In genomic region chr12:46609671-46610070, GRCh38 we compare ENCODE assay signal across 17 cellular contexts.
DNase-seq lines count a peak whose midpoint lies in the region; ATAC-seq and TF ChIP-seq lines count a peak whose summit lies in the region.
"Had no signal": no experiment of that assay in that cellular context is flagged by ENCODE, and none has a peak within 500 bp of the region (broad histone marks: within the 10 kb centered on the region; RNA-seq: fewer than 3 reads in every experiment).

No MANE protein-coding gene starts in this region.

- peaks cover 21% of the 10 kb centered on the region for H3K36me3 Mint-ChIP-seq in CD4-positive, alpha-beta T cell (ENCODE audit: low read depth)
- H3K36me3 Mint-ChIP-seq in CD8-positive, alpha-beta memory T cell, result peaks cover 0 to 45% (median 4%) of the 10 kb centered on the region in 3 donors
- peaks cover under 1% of the 10 kb centered on the region for H3K36me3 Mint-ChIP-seq in activated CD8-positive, alpha-beta T cell treated with anti-CD3 and anti-CD28 coated beads for 36 hours (ENCODE audit: low read depth)
- H3K36me3 Mint-ChIP-seq in naive thymus-derived CD4-positive, alpha-beta T cell, result peaks cover 19 to 59% (median 20%) of the 10 kb centered on the region in 5 donors
- peaks cover 7% of the 10 kb centered on the region for H3K36me3 Mint-ChIP-seq in endothelial cell (ENCODE audit: low read depth, unreplicated experiment)
- H3K36me3 Mint-ChIP-seq: brain had no signal

- peak overlapping the region; percentile 38 for H3K4me3 Mint-ChIP-seq in CD4-positive, alpha-beta T cell
- H3K4me3 Mint-ChIP-seq in CD8-positive, alpha-beta memory T cell, result peak overlapping the region in 6 of 7 donors; percentile 38 to 74 (median 68)
- H3K4me3 Mint-ChIP-seq in activated CD8-positive, alpha-beta T cell treated with anti-CD3 and anti-CD28 coated beads for 36 hours, result no peak overlapping the region
- peak overlapping the region; percentile 66 to 82 (median 74) for H3K4me3 Mint-ChIP-seq in naive thymus-derived CD4-positive, alpha-beta T cell
- no peak overlapping the region for H3K4me3 Mint-ChIP-seq in endothelial cell (ENCODE audit: unreplicated experiment)
- H3K4me3 Mint-ChIP-seq: brain, neural crest cell had no signal

- H3K27me3 Mint-ChIP-seq in CD4-positive, alpha-beta T cell, result no peaks in the 10 kb centered on the region
- peaks cover 0 to 5% of the 10 kb centered on the region in 2 donors for H3K27me3 Mint-ChIP-seq in CD8-positive, alpha-beta memory T cell
- H3K27me3 Mint-ChIP-seq in activated CD8-positive, alpha-beta T cell treated with anti-CD3 and anti-CD28 coated beads for 36 hours, result no peaks in the 10 kb centered on the region
- no peaks in the 10 kb centered on the region for H3K27me3 Mint-ChIP-seq in naive thymus-derived CD4-positive, alpha-beta T cell
- H3K27me3 Mint-ChIP-seq in endothelial cell (ENCODE audit: unreplicated experiment), result peaks cover 1% of the 10 kb centered on the region

- H3K27ac ChIP-seq in CD4-positive, alpha-beta T cell (ENCODE audit: low read depth, low read length), result no peak overlapping the region
- H3K27ac ChIP-seq in CD8-positive, alpha-beta memory T cell (ENCODE audit: low read depth, low read length), result no peak overlapping the region
- no peak overlapping the region for H3K27ac ChIP-seq in naive thymus-derived CD4-positive, alpha-beta T cell (ENCODE audit: low read depth, low read length)
- H3K27ac ChIP-seq: foreskin keratinocyte had no signal

- DNase-seq in CD4-positive, alpha-beta T cell, result no peak
- DNase-seq in CD8-positive, alpha-beta memory T cell, result no peak
- no peak for DNase-seq in activated CD8-positive, alpha-beta T cell treated with anti-CD3 and anti-CD28 coated beads for 36 hours
- DNase-seq in naive thymus-derived CD4-positive, alpha-beta T cell, result no peak
- DNase-seq in NCI-H1436 (lab: John Stamatoyannopoulos, UW), result no peak
- DNase-seq in endothelial cell (ENCODE audit: low spot score), result no peak
- no peak for DNase-seq in hepatic stellate cell (ENCODE audit: low spot score)
- DNase-seq: foreskin keratinocyte, GDM1, NCI-H1436 treated with DMSO at 0.1 percent for 48 hours, Peyer's patch, spleen had no signal

- peaks cover 4% of the 10 kb centered on the region for H3K9me3 Mint-ChIP-seq in CD4-positive, alpha-beta T cell
- H3K9me3 Mint-ChIP-seq in CD8-positive, alpha-beta memory T cell, result peaks cover 0 to 3% (median 0%) of the 10 kb centered on the region in 5 donors
- H3K9me3 Mint-ChIP-seq in activated CD8-positive, alpha-beta T cell treated with anti-CD3 and anti-CD28 coated beads for 36 hours, result peaks cover 1% of the 10 kb centered on the region
- peaks cover under 1 to 33% (median 5%) of the 10 kb centered on the region in 11 donors for H3K9me3 Mint-ChIP-seq in naive thymus-derived CD4-positive, alpha-beta T cell
- H3K9me3 Mint-ChIP-seq in endothelial cell (ENCODE audit: unreplicated experiment), result peaks cover 2% of the 10 kb centered on the region
- H3K9me3 Mint-ChIP-seq: brain had no signal

- peak overlapping the region; percentile 12 for H3K4me3 ChIP-seq in CD8-positive, alpha-beta memory T cell (ENCODE audit: low read length)
- peak overlapping the region; percentile 4 for H3K4me3 ChIP-seq in naive thymus-derived CD4-positive, alpha-beta T cell (ENCODE audit: low read length)
- H3K4me3 ChIP-seq: GM12878, Peyer's patch, SK-N-MC, spleen had no signal

- CTCF ChIA-PET in CD4-positive, alpha-beta T cell (lab: Charles Lee), result no interaction called here
- CTCF ChIA-PET in CD8-positive, alpha-beta memory T cell (lab: Charles Lee), result interaction anchor here (1.1 to 1.2 kb wide), 2 partner anchors 24 to 225 kb away, joined by 4 read pairs; no protein-coding TSS in a partner anchor
- CTCF ChIA-PET in activated CD8-positive, alpha-beta T cell treated with anti-CD3 and anti-CD28 coated beads for 36 hours (lab: Charles Lee), result interaction anchor here (1.1 to 1.3 kb wide), 2 partner anchors 43 to 485 kb away, joined by 3 read pairs; no protein-coding TSS in a partner anchor
- CTCF ChIA-PET in naive thymus-derived CD4-positive, alpha-beta T cell (lab: Charles Lee), result interaction anchor here (0.7 to 1.5 kb wide), 4 partner anchors 24 to 238 kb away, joined by 3 to 4 read pairs (median 4); no protein-coding TSS in a partner anchor

- intact Hi-C loops in CD4-positive, alpha-beta T cell (cut with DNase I, micrococcal nuclease), result no loop called here
- intact Hi-C loops in activated CD8-positive, alpha-beta T cell treated with anti-CD3 and anti-CD28 coated beads for 36 hours (cut with micrococcal nuclease), result no loop called here
- intact Hi-C loops in naive thymus-derived CD4-positive, alpha-beta T cell (cut with micrococcal nuclease), result loop anchor here (1.0 to 5.0 kb wide), 8 partner anchors 15 to 238 kb away; partner anchors contain the start of gene SLC38A2 (in 1 of the 2)

- peaks cover 53% of the 10 kb centered on the region for H3K4me1 Mint-ChIP-seq in CD4-positive, alpha-beta T cell (ENCODE audit: low read depth)
- peaks cover 36 to 47% (median 39%) of the 10 kb centered on the region in 3 donors for H3K4me1 Mint-ChIP-seq in CD8-positive, alpha-beta memory T cell
- H3K4me1 Mint-ChIP-seq in activated CD8-positive, alpha-beta T cell treated with anti-CD3 and anti-CD28 coated beads for 36 hours (ENCODE audit: low read depth), result peaks cover 29% of the 10 kb centered on the region
- peaks cover 27 to 61% (median 59%) of the 10 kb centered on the region in 7 donors for H3K4me1 Mint-ChIP-seq in naive thymus-derived CD4-positive, alpha-beta T cell
- peaks cover 2% of the 10 kb centered on the region for H3K4me1 Mint-ChIP-seq in endothelial cell (ENCODE audit: unreplicated experiment)
- H3K4me1 Mint-ChIP-seq: brain, neural crest cell had no signal

- peaks cover 28% of the 10 kb centered on the region for H3K4me1 ChIP-seq in CD8-positive, alpha-beta memory T cell (ENCODE audit: insufficient read depth, low read length)
- H3K4me1 ChIP-seq in naive thymus-derived CD4-positive, alpha-beta T cell (ENCODE audit: control insufficient read depth in 2 of 2, insufficient read depth in 2 of 2, low read length in 2 of 2), result peaks cover 21 to 27% of the 10 kb centered on the region in 2 donors
- H3K4me1 ChIP-seq: Peyer's patch had no signal

- H3K36me3 ChIP-seq in CD8-positive, alpha-beta memory T cell (ENCODE audit: insufficient read depth, low read length), result no peaks in the 10 kb centered on the region
- no peaks in the 10 kb centered on the region for H3K36me3 ChIP-seq in naive thymus-derived CD4-positive, alpha-beta T cell (ENCODE audit: control insufficient read depth in 2 of 3, insufficient read depth in 3 of 3, low read length in 3 of 3)
- H3K36me3 ChIP-seq: Peyer's patch, spleen had no signal

- peak overlapping the region; percentile 73 for H3K27ac Mint-ChIP-seq in CD4-positive, alpha-beta T cell
- H3K27ac Mint-ChIP-seq in CD8-positive, alpha-beta memory T cell, result peak overlapping the region in 7 of 8 donors; percentile 7 to 82 (median 71)
- H3K27ac Mint-ChIP-seq in activated CD8-positive, alpha-beta T cell treated with anti-CD3 and anti-CD28 coated beads for 36 hours, result peak overlapping the region; percentile 26
- peak overlapping the region; percentile 60 to 93 (median 83) for H3K27ac Mint-ChIP-seq in naive thymus-derived CD4-positive, alpha-beta T cell
- no peak overlapping the region for H3K27ac Mint-ChIP-seq in endothelial cell (ENCODE audit: unreplicated experiment)

- no peaks in the 10 kb centered on the region for H3K27me3 ChIP-seq in CD4-positive, alpha-beta T cell (ENCODE audit: control insufficient read depth, insufficient read depth, low read length)
- H3K27me3 ChIP-seq in CD8-positive, alpha-beta memory T cell (ENCODE audit: insufficient read depth, low read length, poor library complexity, severe bottlenecking), result no peaks in the 10 kb centered on the region
- no peaks in the 10 kb centered on the region for H3K27me3 ChIP-seq in naive thymus-derived CD4-positive, alpha-beta T cell (ENCODE audit: control insufficient read depth in 2 of 2, insufficient read depth in 2 of 2, low read length in 2 of 2)
- H3K27me3 ChIP-seq: foreskin keratinocyte, Peyer's patch, spleen had no signal

- no peaks in the 10 kb centered on the region for H3K9me3 ChIP-seq in CD4-positive, alpha-beta T cell (ENCODE audit: control insufficient read depth, low read length)
- no peaks in the 10 kb centered on the region for H3K9me3 ChIP-seq in CD8-positive, alpha-beta memory T cell (ENCODE audit: low read length)
- no peaks in the 10 kb centered on the region for H3K9me3 ChIP-seq in naive thymus-derived CD4-positive, alpha-beta T cell (ENCODE audit: control insufficient read depth in 2 of 3, low read length in 3 of 3)
- H3K9me3 ChIP-seq: Peyer's patch, spleen had no signal

- no peak for TF ChIP-seq CTCF in CD4-positive, alpha-beta T cell (IDR thresholded peaks at IDR 0.05)
- TF ChIP-seq CTCF in activated CD8-positive, alpha-beta T cell treated with anti-CD3 and anti-CD28 coated beads for 36 hours (IDR thresholded peaks at IDR 0.05), result no peak
- TF ChIP-seq CTCF in endothelial cell (IDR thresholded peaks at IDR 0.05; ENCODE audit: unreplicated experiment), result no peak

- POLR2A ChIA-PET in CD4-positive, alpha-beta T cell (lab: Charles Lee), result interaction anchor here (1.0 to 2.7 kb wide), 8 partner anchors 24 to 1395 kb away, joined by 4 to 22 read pairs (median 4); partner anchors contain the start of gene SCAF11
- POLR2A ChIA-PET in CD8-positive, alpha-beta memory T cell (lab: Charles Lee), result interaction anchor here (0.6 to 1.9 kb wide), 5 partner anchors 16 to 620 kb away, joined by 3 to 6 read pairs (median 4); no protein-coding TSS in a partner anchor
- POLR2A ChIA-PET in activated CD8-positive, alpha-beta T cell treated with anti-CD3 and anti-CD28 coated beads for 36 hours (lab: Charles Lee), result interaction anchor here (0.6 to 1.7 kb wide), 4 partner anchors 16 to 924 kb away, joined by 3 to 4 read pairs (median 4); no protein-coding TSS in a partner anchor
- POLR2A ChIA-PET in naive thymus-derived CD4-positive, alpha-beta T cell (lab: Charles Lee), result interaction anchor here (0.6 to 3.2 kb wide), 10 partner anchors 9 to 241 kb away, joined by 3 to 21 read pairs (median 4); partner anchors contain the start of gene SLC38A2

- ATAC-seq in CD4-positive, alpha-beta T cell (ENCODE audit: poor library complexity), result no peak
- ATAC-seq in activated CD8-positive, alpha-beta T cell treated with anti-CD3 and anti-CD28 coated beads for 36 hours, result no peak
- ATAC-seq in naive thymus-derived CD4-positive, alpha-beta T cell, result no peak
- no peak for ATAC-seq in GM21528 (IDR thresholded peaks at IDR 0.05; ENCODE audit: low FRiP score, unreplicated experiment)
- ATAC-seq: foreskin keratinocyte had no signal

Comparison
In these comparisons a context has a peak if more than half of its experiments do, and no peak if none do; other contexts are left out.
1. H3K4me3 Mint-ChIP-seq: peak in CD4-positive, alpha-beta T cell (single experiment), CD8-positive, alpha-beta memory T cell (6 of 7) and naive thymus-derived CD4-positive, alpha-beta T cell (10 of 10); none in activated CD8-positive, alpha-beta T cell treated with anti-CD3 and anti-CD28 coated beads for 36 hours (single experiment) and endothelial cell (single experiment).
2. intact Hi-C loops: an anchor here in naive thymus-derived CD4-positive, alpha-beta T cell (1.0 to 5.0 kb wide); none called in CD4-positive, alpha-beta T cell and activated CD8-positive, alpha-beta T cell treated with anti-CD3 and anti-CD28 coated beads for 36 hours.